In the genomic region with DNA sequence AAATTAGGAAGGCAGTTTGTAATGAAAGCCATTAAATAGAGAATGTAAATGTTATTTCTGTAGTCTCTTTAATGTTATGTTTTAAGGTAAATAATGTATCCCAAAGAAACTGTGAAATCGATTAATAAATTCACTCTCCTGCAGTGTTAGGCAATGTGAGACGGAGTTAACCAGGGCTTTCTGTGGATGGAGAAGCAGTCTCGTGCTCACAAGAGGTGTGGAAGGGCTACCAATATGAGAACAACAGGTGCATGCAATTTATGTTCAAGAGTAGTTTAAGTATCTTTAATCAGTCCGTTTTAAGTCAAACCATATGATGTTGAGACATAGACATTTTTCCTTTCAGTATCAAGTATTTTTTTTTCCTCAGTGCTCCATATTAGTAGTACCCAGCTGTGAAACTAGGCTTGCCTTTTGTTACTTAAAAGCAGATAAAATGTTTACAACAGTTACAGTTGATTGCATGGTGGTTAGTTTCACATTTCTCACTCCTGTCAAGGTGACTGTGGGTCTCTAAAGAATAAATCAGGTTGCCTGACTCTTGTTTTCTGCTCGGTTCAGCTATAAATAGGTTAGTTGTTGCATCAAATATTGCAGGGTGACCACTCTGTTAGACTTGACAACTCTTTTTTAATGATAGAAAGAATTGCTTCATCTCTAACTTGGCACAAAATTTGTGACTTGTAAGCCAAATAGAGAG, we compare ENCODE assay signal across 26 cellular contexts. TPM values are rescaled to one million over a fixed set of nuclear protein-coding genes. Genes with fewer than 3 reads are reported as not detected.
DNase-seq lines count a peak whose midpoint lies in the region; ATAC-seq and TF ChIP-seq lines count a peak whose summit lies in the region.
"Had no signal": no experiment of that assay in that cellular context is flagged by ENCODE, and none has a peak within 500 bp of the region (broad histone marks: within the 10 kb centered on the region; RNA-seq: fewer than 3 reads in every experiment).

No MANE protein-coding gene starts in this region.

- peaks cover 63% of the 10 kb centered on the region for H3K4me1 Mint-ChIP-seq in activated CD4-positive, alpha-beta T cell treated with anti-CD3 and anti-CD28 coated beads, Interleukin-2, amount 10 ng/mL, durations not matched to agents 24 days and 14 days
- H3K4me1 Mint-ChIP-seq in activated T-helper 1 cell treated with anti-CD3 and anti-CD28 coated beads, Interleukin-12 subunit alpha, Interleukin-12 subunit beta, Interleukin-2, Interleukin-4 antibody, amounts not matched to agents 30 ng/mL and 10 ng/mL and 1 ng/mL, durations not matched to agents 14 hours and 24 hours and 36 hours (ENCODE audit: low read depth), result peaks cover 70% of the 10 kb centered on the region

- ATAC-seq in GM21390 (IDR thresholded peaks at IDR 0.05; ENCODE audit: unreplicated experiment) (peak; percentile 58), psoas muscle (peak; percentile 74 to 90 (median 80)), GM21786 (IDR thresholded peaks at IDR 0.05; ENCODE audit: unreplicated experiment) (no peak)
- ATAC-seq: GM23338; stimulated activated naive CD8-positive, alpha-beta T cell treated with anti-CD3 and anti-CD28 coated beads, Interleukin-15, amount 100 ng/mL, for 72 hours had no signal

- no peaks in the 10 kb centered on the region for H3K27me3 ChIP-seq in psoas muscle (ENCODE audit: insufficient read depth in 3 of 3, low read length in 2 of 3)
- H3K27me3 ChIP-seq: esophagus squamous epithelium, heart right ventricle, neural progenitor cell, upper lobe of left lung had no signal

- peaks cover 34% of the 10 kb centered on the region for H3K4me1 ChIP-seq in psoas muscle
- H3K4me1 ChIP-seq: esophagus squamous epithelium, neural progenitor cell, upper lobe of left lung had no signal

- no peak for DNase-seq in activated CD4-positive, alpha-beta T cell treated with anti-CD3 and anti-CD28 coated beads, Interleukin-2, amount 10 ng/mL, durations not matched to agents 24 days and 14 days
- no peak for DNase-seq in activated CD4-positive, alpha-beta T cell treated with anti-CD3 and anti-CD28 coated beads for 1 hour
- DNase-seq in activated T-helper 1 cell treated with anti-CD3 and anti-CD28 coated beads, Interleukin-12 subunit alpha, Interleukin-12 subunit beta, Interleukin-2, Interleukin-4 antibody, amounts not matched to agents 30 ng/mL and 10 ng/mL and 1 ng/mL, durations not matched to agents 14 hours and 24 hours and 36 hours (ENCODE audit: low spot score), result no peak
- DNase-seq in psoas muscle (no peak), middle frontal gyrus (ENCODE audit: extremely low spot score, low spot score) (no peak)
- no peak for DNase-seq in stimulated activated CD4-positive, alpha-beta T cell treated with anti-CD3 and anti-CD28 coated beads, Interleukin-2, amount 100 ng/mL, for 48 hours
- DNase-seq: ACHN; activated CD4-positive, alpha-beta memory T cell treated with anti-CD3 and anti-CD28 coated beads for 36 hours; activated T-cell treated with anti-CD3 and anti-CD28 coated beads, Interleukin-2, amount 50 U/mL, for 48 hours; amygdala; caudate nucleus; CD4-positive, alpha-beta memory T cell; effector CD4-positive, alpha-beta T cell; esophagus squamous epithelium; heart right ventricle; islet precursor cell; mesenchymal stem cell; NCI-H2081 treated with DMSO at 0.1 percent for 48 hours; retina; stimulated activated naive CD8-positive, alpha-beta T cell treated with anti-CD3 and anti-CD28 coated beads, Interleukin-15, amount 100 ng/mL, for 72 hours; upper lobe of left lung had no signal

- peaks cover 24% of the 10 kb centered on the region for H3K36me3 Mint-ChIP-seq in activated CD4-positive, alpha-beta T cell treated with anti-CD3 and anti-CD28 coated beads, Interleukin-2, amount 10 ng/mL, durations not matched to agents 24 days and 14 days (ENCODE audit: low read depth)
- H3K36me3 Mint-ChIP-seq in activated T-helper 1 cell treated with anti-CD3 and anti-CD28 coated beads, Interleukin-12 subunit alpha, Interleukin-12 subunit beta, Interleukin-2, Interleukin-4 antibody, amounts not matched to agents 30 ng/mL and 10 ng/mL and 1 ng/mL, durations not matched to agents 14 hours and 24 hours and 36 hours (ENCODE audit: low read depth), result peaks cover 21% of the 10 kb centered on the region
- H3K36me3 Mint-ChIP-seq: neural progenitor cell had no signal

- WGBS in psoas muscle, 3 donors, result 42 to 52% (median 44%) methylated on average over 5 of the region's 5 CpGs

- peaks cover 9% of the 10 kb centered on the region for H3K9me3 Mint-ChIP-seq in activated CD4-positive, alpha-beta T cell treated with anti-CD3 and anti-CD28 coated beads, Interleukin-2, amount 10 ng/mL, durations not matched to agents 24 days and 14 days
- peaks cover 8% of the 10 kb centered on the region for H3K9me3 Mint-ChIP-seq in activated T-helper 1 cell treated with anti-CD3 and anti-CD28 coated beads, Interleukin-12 subunit alpha, Interleukin-12 subunit beta, Interleukin-2, Interleukin-4 antibody, amounts not matched to agents 30 ng/mL and 10 ng/mL and 1 ng/mL, durations not matched to agents 14 hours and 24 hours and 36 hours
- H3K9me3 Mint-ChIP-seq: GM23338, IgD-negative memory B cell, neural progenitor cell had no signal

- peak overlapping the region; percentile 59 for H3K4me3 Mint-ChIP-seq in activated CD4-positive, alpha-beta T cell treated with anti-CD3 and anti-CD28 coated beads, Interleukin-2, amount 10 ng/mL, durations not matched to agents 24 days and 14 days
- peak overlapping the region; percentile 76 for H3K4me3 Mint-ChIP-seq in activated T-helper 1 cell treated with anti-CD3 and anti-CD28 coated beads, Interleukin-12 subunit alpha, Interleukin-12 subunit beta, Interleukin-2, Interleukin-4 antibody, amounts not matched to agents 30 ng/mL and 10 ng/mL and 1 ng/mL, durations not matched to agents 14 hours and 24 hours and 36 hours
- H3K4me3 Mint-ChIP-seq: activated CD4-positive, alpha-beta memory T cell treated with anti-CD3 and anti-CD28 coated beads for 36 hours; GM23338; IgD-negative memory B cell; neural progenitor cell; stimulated activated naive CD8-positive, alpha-beta T cell treated with anti-CD3 and anti-CD28 coated beads, Interleukin-15, amount 100 ng/mL, for 72 hours had no signal

- no peaks in the 10 kb centered on the region for H3K27me3 Mint-ChIP-seq in activated CD4-positive, alpha-beta T cell treated with anti-CD3 and anti-CD28 coated beads, Interleukin-2, amount 10 ng/mL, durations not matched to agents 24 days and 14 days
- H3K27me3 Mint-ChIP-seq in activated T-helper 1 cell treated with anti-CD3 and anti-CD28 coated beads, Interleukin-12 subunit alpha, Interleukin-12 subunit beta, Interleukin-2, Interleukin-4 antibody, amounts not matched to agents 30 ng/mL and 10 ng/mL and 1 ng/mL, durations not matched to agents 14 hours and 24 hours and 36 hours (ENCODE audit: insufficient read depth), result no peaks in the 10 kb centered on the region
- H3K27me3 Mint-ChIP-seq: activated CD4-positive, alpha-beta memory T cell treated with anti-CD3 and anti-CD28 coated beads for 36 hours; CD4-positive, alpha-beta memory T cell; IgD-negative memory B cell; stimulated activated naive CD8-positive, alpha-beta T cell treated with anti-CD3 and anti-CD28 coated beads, Interleukin-15, amount 100 ng/mL, for 72 hours had no signal

- no peak for TF ChIP-seq CTCF in psoas muscle (IDR thresholded peaks at IDR 0.05)

- H3K27ac Mint-ChIP-seq in activated CD4-positive, alpha-beta T cell treated with anti-CD3 and anti-CD28 coated beads, Interleukin-2, amount 10 ng/mL, durations not matched to agents 24 days and 14 days, result peak overlapping the region; percentile 78
- peak overlapping the region; percentile 77 for H3K27ac Mint-ChIP-seq in activated T-helper 1 cell treated with anti-CD3 and anti-CD28 coated beads, Interleukin-12 subunit alpha, Interleukin-12 subunit beta, Interleukin-2, Interleukin-4 antibody, amounts not matched to agents 30 ng/mL and 10 ng/mL and 1 ng/mL, durations not matched to agents 14 hours and 24 hours and 36 hours
- H3K27ac Mint-ChIP-seq: activated CD4-positive, alpha-beta memory T cell treated with anti-CD3 and anti-CD28 coated beads for 36 hours; GM23338; IgD-negative memory B cell; neural progenitor cell had no signal

- no peaks in the 10 kb centered on the region for H3K9me3 ChIP-seq in psoas muscle
- H3K9me3 ChIP-seq: esophagus squamous epithelium, heart right ventricle, upper lobe of left lung had no signal

- intact Hi-C loops in activated CD4-positive, alpha-beta T cell treated with anti-CD3 and anti-CD28 coated beads, Interleukin-2, amount 10 ng/mL, durations not matched to agents 24 days and 14 days (cut with micrococcal nuclease), result no loop called here
- intact Hi-C loops in activated T-helper 1 cell treated with anti-CD3 and anti-CD28 coated beads, Interleukin-12 subunit alpha, Interleukin-12 subunit beta, Interleukin-2, Interleukin-4 antibody, amounts not matched to agents 30 ng/mL and 10 ng/mL and 1 ng/mL, durations not matched to agents 14 hours and 24 hours and 36 hours (cut with micrococcal nuclease), result no loop called here
- intact Hi-C loops in psoas muscle (cut with DNase I), result no loop called here

- H3K4me3 ChIP-seq in psoas muscle, result peak overlapping the region; percentile 7
- H3K4me3 ChIP-seq: esophagus squamous epithelium, GM23338, heart right ventricle, neural progenitor cell, upper lobe of left lung had no signal

- H3K27ac ChIP-seq in psoas muscle, result peak overlapping the region; percentile 63
- H3K27ac ChIP-seq: esophagus squamous epithelium, heart right ventricle, neural progenitor cell, upper lobe of left lung had no signal

- H3K36me3 ChIP-seq in psoas muscle (ENCODE audit: insufficient read depth in 1 of 2, low read depth in 1 of 2), result no peaks in the 10 kb centered on the region
- H3K36me3 ChIP-seq: esophagus squamous epithelium, heart right ventricle, neural progenitor cell, upper lobe of left lung had no signal

RNA-seq across cellular contexts. Expression of gene COX10, which starts 54.4 kb away (rescaled TPM):
- 33.5 and 36.1 TPM in 2 replicates for total RNA-seq in activated CD4-positive, alpha-beta T cell treated with anti-CD3 and anti-CD28 coated beads, Interleukin-2, amount 10 ng/mL, durations not matched to agents 24 days and 14 days
- total RNA-seq in activated T-helper 1 cell treated with anti-CD3 and anti-CD28 coated beads, Interleukin-12 subunit alpha, Interleukin-12 subunit beta, Interleukin-2, Interleukin-4 antibody, amounts not matched to agents 30 ng/mL and 10 ng/mL and 1 ng/mL, durations not matched to agents 14 hours and 24 hours and 36 hours, result 40.1 and 41.7 TPM in 2 replicates
- 10 to 100 TPM; 31.5 to 77.1 (median 43.9) TPM for total RNA-seq in psoas muscle
- 10 to 100 TPM; 60.5 to 74.7 (median 71.4) TPM for polyA plus RNA-seq in psoas muscle
